ENCODE assay signal across 3 cellular contexts in genomic region chr12:2255301-2255700, GRCh38.
"Had no signal": no experiment of that assay in that cellular context is flagged by ENCODE, and none has a peak within 500 bp of the region (broad histone marks: within the 10 kb centered on the region; RNA-seq: fewer than 3 reads in every experiment).

No MANE protein-coding gene starts in this region.

- H3K4me3 ChIP-seq: GM23338 had no signal

- H2AFZ ChIP-seq: GM23338 had no signal

- DNase-seq: H9, HCEC 1CT had no signal

- ATAC-seq: GM23338 had no signal

- H3K4me2 ChIP-seq: GM23338 had no signal
